ENCODE assay signal across 8 cellular contexts in the genomic region with DNA sequence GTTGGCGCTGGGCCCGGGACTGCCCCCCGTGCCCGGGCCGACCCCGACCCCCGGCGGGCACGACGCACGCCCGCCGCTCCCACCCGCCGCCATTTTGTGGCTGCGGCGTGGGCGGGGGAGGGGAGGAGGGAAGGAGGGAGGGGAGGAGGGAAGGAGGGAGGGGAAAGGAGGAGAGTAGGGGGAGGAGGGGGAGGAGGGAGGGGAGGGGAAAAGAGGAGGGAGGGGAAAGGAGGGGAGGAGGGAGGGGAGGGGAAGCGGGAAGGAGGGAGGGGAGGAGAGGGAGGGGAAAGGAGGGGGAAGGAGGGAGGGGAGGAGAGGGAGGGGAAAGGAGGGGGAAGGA. TPM values are rescaled to one million over a fixed set of nuclear protein-coding genes. Genes with fewer than 3 reads are reported as not detected.
DNase-seq lines count a peak whose midpoint lies in the region; ATAC-seq and TF ChIP-seq lines count a peak whose summit lies in the region.

Gene BTBD2, minus strand, starts transcription at position 104 of the 340 bp plus-strand sequence. Its CDS starts 11 bp downstream, at position 93.

- TF ChIP-seq CTCF in GM12864 (IDR thresholded peaks at IDR 0.05; ENCODE audit: low read depth, low read length, missing control alignments) (no peak), mesothelial cell of epicardium (IDR thresholded peaks at IDR 0.05; ENCODE audit: unreplicated experiment) (no peak)

- ATAC-seq in stimulated activated effector memory CD8-positive, alpha-beta T cell treated with anti-CD3 and anti-CD28 coated beads, Interleukin-12 subunit alpha, Interleukin-12 subunit beta, amount 100 ng/mL, for 72 hours: no peak
- ATAC-seq in HG02870 (IDR thresholded peaks at IDR 0.05; ENCODE audit: unreplicated experiment): no peak

- H3K4me1 Mint-ChIP-seq in mesothelial cell of epicardium: peaks cover 5% of the 10 kb centered on the region
- H3K4me1 Mint-ChIP-seq in stimulated activated effector memory CD8-positive, alpha-beta T cell treated with anti-CD3 and anti-CD28 coated beads, Interleukin-12 subunit alpha, Interleukin-12 subunit beta, amount 100 ng/mL, for 72 hours: peaks cover 26% of the 10 kb centered on the region

- H3K9me3 Mint-ChIP-seq in mesothelial cell of epicardium: no peaks in the 10 kb centered on the region
- H3K9me3 Mint-ChIP-seq in stimulated activated effector memory CD8-positive, alpha-beta T cell treated with anti-CD3 and anti-CD28 coated beads, Interleukin-12 subunit alpha, Interleukin-12 subunit beta, amount 100 ng/mL, for 72 hours: no peaks in the 10 kb centered on the region

- H3K27ac Mint-ChIP-seq in mesothelial cell of epicardium: peak within 1 kb of the TSS; percentile 30
- peak within 1 kb of the TSS; percentile 45 for H3K27ac Mint-ChIP-seq in stimulated activated effector memory CD8-positive, alpha-beta T cell treated with anti-CD3 and anti-CD28 coated beads, Interleukin-12 subunit alpha, Interleukin-12 subunit beta, amount 100 ng/mL, for 72 hours

- DNase-seq in GM12864 (ENCODE audit: low read depth) (peak; percentile 59), NCI-H187 (lab: John Stamatoyannopoulos, UW) (peak; percentile 14 to 26), mesothelial cell of epicardium (ENCODE audit: low spot score in 2 of 2, unreplicated experiment in 2 of 2) (no peak), NCI-H1694 treated with DMSO at 0.1 percent for 48 hours (lab: John Stamatoyannopoulos, UW) (no peak)
- peak; percentile 77 for DNase-seq in activated CD8-positive, alpha-beta memory T cell treated with anti-CD3 and anti-CD28 coated beads for 24 hours
- peak in 1 of 2 donors; percentile 40 for DNase-seq in stimulated activated effector memory CD8-positive, alpha-beta T cell treated with anti-CD3 and anti-CD28 coated beads, Interleukin-12 subunit alpha, Interleukin-12 subunit beta, amount 100 ng/mL, for 72 hours (ENCODE audit: low spot score in 2 of 2)

- peaks cover 17% of the 10 kb centered on the region for H3K36me3 Mint-ChIP-seq in mesothelial cell of epicardium
- peaks cover under 1% of the 10 kb centered on the region for H3K36me3 Mint-ChIP-seq in stimulated activated effector memory CD8-positive, alpha-beta T cell treated with anti-CD3 and anti-CD28 coated beads, Interleukin-12 subunit alpha, Interleukin-12 subunit beta, amount 100 ng/mL, for 72 hours

- H3K27me3 Mint-ChIP-seq in mesothelial cell of epicardium (ENCODE audit: low read depth): no peaks in the 10 kb centered on the region

- in situ Hi-C loops in endometrial microvascular endothelial cells (cut with HindIII; ENCODE audit: inconsistent ontology term, low pct_unique_long_range_greater_than_20kb, low sequenced_read_pairs): no loop called here

- H3K4me3 ChIP-seq in GM12864 (ENCODE audit: low read depth, low read length): peak within 1 kb of the TSS; percentile 74

- peak within 1 kb of the TSS; percentile 65 for H3K4me3 Mint-ChIP-seq in mesothelial cell of epicardium
- H3K4me3 Mint-ChIP-seq in stimulated activated effector memory CD8-positive, alpha-beta T cell treated with anti-CD3 and anti-CD28 coated beads, Interleukin-12 subunit alpha, Interleukin-12 subunit beta, amount 100 ng/mL, for 72 hours: peak within 1 kb of the TSS; percentile 66

RNA-seq across cellular contexts. Expression of gene BTBD2, which starts in this region (rescaled TPM):
- 88.5 TPM for total RNA-seq in endometrial microvascular endothelial cells (ENCODE audit: inconsistent ontology term)
- 112 to 118 TPM (median 114 TPM) in 3 replicates for total RNA-seq in mesothelial cell of epicardium

Comparison
In these comparisons a context has a peak if more than half of its experiments do, and no peak if none do; other contexts are left out.
1. DNase-seq: peak in GM12864 (single experiment), NCI-H187 (2 of 2) and activated CD8-positive, alpha-beta memory T cell treated with anti-CD3 and anti-CD28 coated beads for 24 hours (single experiment); none in mesothelial cell of epicardium (0 of 2) and NCI-H1694 treated with DMSO at 0.1 percent for 48 hours (single experiment).